23 cellular contexts compared by ENCODE assay signal in the genomic region with DNA sequence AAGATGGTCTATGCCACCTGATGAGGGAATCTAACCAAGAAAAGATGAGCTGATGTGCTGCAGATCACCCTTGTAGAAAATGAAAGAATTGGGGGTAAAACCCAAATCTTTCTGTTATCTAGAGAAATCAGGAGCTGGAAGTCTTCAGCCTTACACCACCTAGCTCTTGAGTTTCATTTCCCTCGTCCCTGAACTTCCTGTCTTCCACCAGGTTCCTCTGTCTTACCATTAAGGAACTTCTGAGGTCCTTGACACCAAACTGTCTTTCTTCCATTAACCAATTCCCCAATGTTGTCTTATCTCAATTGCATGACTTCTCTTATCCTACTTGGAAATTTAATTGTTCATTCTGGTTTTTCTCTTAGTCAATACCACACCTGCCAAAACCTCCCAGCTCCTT. TPM values are rescaled to one million over a fixed set of nuclear protein-coding genes. Genes with fewer than 3 reads are reported as not detected.
DNase-seq lines count a peak whose midpoint lies in the region; ATAC-seq and TF ChIP-seq lines count a peak whose summit lies in the region.
"Had no signal": no experiment of that assay in that cellular context is flagged by ENCODE, and none has a peak within 500 bp of the region (broad histone marks: within the 10 kb centered on the region; RNA-seq: fewer than 3 reads in every experiment).

No MANE protein-coding gene starts in this region.

- peaks cover 28 to 31% of the 10 kb centered on the region in 2 donors for H3K4me1 Mint-ChIP-seq in natural killer cell treated with Interleukin-12 subunit alpha and Interleukin-12 subunit beta and Interleukin-15 and Interleukin-18, amount 100 ng/mL, for 72 hours (ENCODE audit: low read depth in 2 of 2)
- H3K4me1 Mint-ChIP-seq in natural killer cell (peaks cover 19 to 21% of the 10 kb centered on the region in 2 donors), T-cell (peaks cover 60 to 66% (median 61%) of the 10 kb centered on the region in 3 donors)
- H3K4me1 Mint-ChIP-seq: H9 had no signal

- TF ChIP-seq CTCF in natural killer cell (IDR thresholded peaks at IDR 0.05), result no peak

- H3K27me3 Mint-ChIP-seq in natural killer cell treated with Interleukin-12 subunit alpha and Interleukin-12 subunit beta and Interleukin-15 and Interleukin-18, amount 100 ng/mL, for 72 hours, result peaks cover 14 to 19% of the 10 kb centered on the region in 2 donors
- H3K27me3 Mint-ChIP-seq in natural killer cell (ENCODE audit: low read depth in 2 of 2) (peaks cover 9 to 10% of the 10 kb centered on the region in 2 donors), T-cell (no peaks in the 10 kb centered on the region)
- H3K27me3 Mint-ChIP-seq: progenitor cell of endocrine pancreas had no signal

- DNase-seq in NOMO-1 (lab: John Stamatoyannopoulos, UW; ENCODE audit: unreplicated experiment in 2 of 2), result peak; percentile 10 to 36
- no peak for DNase-seq in NOMO-1 treated with dmso at 0.1 percent for 144 hours (lab: John Stamatoyannopoulos, UW; ENCODE audit: unreplicated experiment)
- no peak for DNase-seq in natural killer cell treated with Interleukin-12 subunit alpha and Interleukin-12 subunit beta and Interleukin-15 and Interleukin-18, amount 100 ng/mL, for 72 hours (ENCODE audit: low spot score)
- no peak for DNase-seq in natural killer cell
- no peak for DNase-seq in T-cell
- DNase-seq in iPS-NIHi7 (ENCODE audit: extremely low spot score), result no peak
- DNase-seq in activated T-cell treated with anti-CD3 and anti-CD28 coated beads for 4 hours, result no peak
- no peak for DNase-seq in cerebellum (ENCODE audit: low spot score)
- DNase-seq: 8988T; DMS53; H9; left cardiac atrium; mesenchymal stem cell; NCI-H1417; NCI-H2081; NCI-H226; NCI-H69; SJCRH30; stimulated activated CD4-positive, alpha-beta T cell treated with anti-CD3 and anti-CD28 coated beads, Interleukin-12 subunit alpha, Interleukin-12 subunit beta, amount 100 ng/mL, for 4 hours; stimulated activated CD4-positive, alpha-beta T cell treated with anti-CD3 and anti-CD28 coated beads, Interleukin-4, amount 100 ng/mL, for 1 hour had no signal

- no peaks in the 10 kb centered on the region for H3K36me3 Mint-ChIP-seq in natural killer cell treated with Interleukin-12 subunit alpha and Interleukin-12 subunit beta and Interleukin-15 and Interleukin-18, amount 100 ng/mL, for 72 hours
- no peaks in the 10 kb centered on the region for H3K36me3 Mint-ChIP-seq in natural killer cell
- H3K36me3 Mint-ChIP-seq in T-cell, result peaks cover 3% of the 10 kb centered on the region

- H3K4me3 Mint-ChIP-seq in natural killer cell treated with Interleukin-12 subunit alpha and Interleukin-12 subunit beta and Interleukin-15 and Interleukin-18, amount 100 ng/mL, for 72 hours, result no peak overlapping the region
- H3K4me3 Mint-ChIP-seq in natural killer cell (no peak overlapping the region), T-cell (peak overlapping the region in 1 of 3 donors; percentile 7)
- H3K4me3 Mint-ChIP-seq: H9 had no signal

- CTCF ChIA-PET in T-cell (lab: Charles Lee), result interaction anchor here (0.6 to 1.3 kb wide), 4 partner anchors 8 to 83 kb away, joined by 3 to 5 read pairs (median 3); no protein-coding TSS in a partner anchor

- POLR2A ChIA-PET in T-cell (lab: Charles Lee), result no interaction called here

- H3K9me3 Mint-ChIP-seq in natural killer cell treated with Interleukin-12 subunit alpha and Interleukin-12 subunit beta and Interleukin-15 and Interleukin-18, amount 100 ng/mL, for 72 hours, result no peaks in the 10 kb centered on the region
- H3K9me3 Mint-ChIP-seq in natural killer cell (no peaks in the 10 kb centered on the region), T-cell (no peaks in the 10 kb centered on the region)
- H3K9me3 Mint-ChIP-seq: H9 had no signal

- H3K27ac Mint-ChIP-seq in natural killer cell treated with Interleukin-12 subunit alpha and Interleukin-12 subunit beta and Interleukin-15 and Interleukin-18, amount 100 ng/mL, for 72 hours, result peak overlapping the region; percentile 32 to 52
- H3K27ac Mint-ChIP-seq in natural killer cell, result no peak overlapping the region
- H3K27ac Mint-ChIP-seq in T-cell, result peak overlapping the region; percentile 49 to 73
- H3K27ac Mint-ChIP-seq: H9, progenitor cell of endocrine pancreas had no signal

- ATAC-seq in natural killer cell treated with Interleukin-12 subunit alpha and Interleukin-12 subunit beta and Interleukin-15 and Interleukin-18, amount 100 ng/mL, for 72 hours, result no peak
- ATAC-seq in natural killer cell, result no peak
- ATAC-seq in T-cell (replicated peaks in 1 of 4), result no peak
- ATAC-seq: left cardiac atrium, sciatic nerve had no signal

- intact Hi-C loops in natural killer cell (cut with micrococcal nuclease), result no loop called here

RNA-seq across cellular contexts. Expression of gene LPAR3, which starts 31.5 kb away (rescaled TPM):
- total RNA-seq in natural killer cell treated with Interleukin-12 subunit alpha and Interleukin-12 subunit beta and Interleukin-15 and Interleukin-18, amount 100 ng/mL, for 72 hours, result 1 to 10 TPM in 1 of 2 donors, under 1 TPM in 1; 0.90 to 1.4 TPM
- under 1 TPM in 2 of 3 donors, not detected in 1; 0.48 to 0.64 TPM for total RNA-seq in natural killer cell
- total RNA-seq in T-cell, result 1 to 10 TPM in 3 of 5 donors, under 1 TPM in 2; 0.75 to 7.0 (median 2.9) TPM
- 0.27 TPM for total RNA-seq in cerebellum
- total RNA-seq: G401 had no signal

Comparison
In these comparisons a context has a peak if more than half of its experiments do, and no peak if none do; other contexts are left out.
1. DNase-seq: peak in NOMO-1 (2 of 2); none in NOMO-1 treated with dmso at 0.1 percent for 144 hours (single experiment), natural killer cell treated with Interleukin-12 subunit alpha and Interleukin-12 subunit beta and Interleukin-15 and Interleukin-18, amount 100 ng/mL, for 72 hours (single experiment), natural killer cell (single experiment), T-cell (0 of 34), iPS-NIHi7 (single experiment), activated T-cell treated with anti-CD3 and anti-CD28 coated beads for 4 hours (single experiment) and cerebellum (single experiment).
2. H3K27ac Mint-ChIP-seq: peak in natural killer cell treated with Interleukin-12 subunit alpha and Interleukin-12 subunit beta and Interleukin-15 and Interleukin-18, amount 100 ng/mL, for 72 hours (2 of 2) and T-cell (2 of 2); none in natural killer cell (0 of 2).